ENCODE assay signal across 1 cellular context in the genomic region with DNA sequence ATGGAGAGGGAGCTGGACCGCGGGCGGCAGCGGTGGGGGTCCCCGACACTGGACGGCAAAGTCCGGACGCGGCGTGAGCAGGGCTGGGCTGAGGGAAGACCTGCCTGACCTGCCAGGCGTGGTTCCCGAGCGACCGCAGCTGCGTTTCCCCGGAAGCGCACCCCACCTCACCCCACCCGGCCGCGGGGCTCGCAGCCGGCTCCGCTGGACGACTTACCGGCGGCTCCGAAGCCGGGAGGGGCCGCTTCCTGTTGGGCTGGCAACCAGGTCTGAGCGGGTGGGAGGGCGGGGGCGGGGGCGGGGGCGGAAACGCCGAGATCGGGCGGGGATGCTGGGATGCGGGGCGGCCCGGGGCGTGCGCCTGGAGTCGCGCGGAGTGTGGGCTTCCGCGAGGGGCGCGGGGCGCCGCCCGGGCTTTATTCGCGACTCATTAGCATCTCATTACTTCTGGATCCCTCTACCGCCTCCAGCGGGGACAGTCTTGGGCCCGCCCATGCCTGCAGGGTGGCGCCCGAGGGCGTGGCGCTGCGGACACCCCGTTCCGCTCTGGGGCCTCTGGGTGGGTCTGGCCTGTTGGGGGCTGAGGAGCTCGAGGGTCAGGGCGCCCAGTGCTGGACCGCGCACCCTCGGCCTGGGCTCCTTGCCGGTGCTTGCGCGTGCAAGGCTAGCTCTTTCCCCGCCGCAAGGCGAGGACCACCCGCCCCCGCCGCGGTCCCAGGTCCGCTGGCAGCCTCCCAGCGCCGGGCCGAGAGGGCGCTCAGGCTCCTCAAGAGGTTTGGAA.
A peak's percentile ranks its signal among the peaks of the same experiment; 100 is the strongest.
TF ChIP-seq lines count a peak whose summit lies in the region.

A gene with protein sequence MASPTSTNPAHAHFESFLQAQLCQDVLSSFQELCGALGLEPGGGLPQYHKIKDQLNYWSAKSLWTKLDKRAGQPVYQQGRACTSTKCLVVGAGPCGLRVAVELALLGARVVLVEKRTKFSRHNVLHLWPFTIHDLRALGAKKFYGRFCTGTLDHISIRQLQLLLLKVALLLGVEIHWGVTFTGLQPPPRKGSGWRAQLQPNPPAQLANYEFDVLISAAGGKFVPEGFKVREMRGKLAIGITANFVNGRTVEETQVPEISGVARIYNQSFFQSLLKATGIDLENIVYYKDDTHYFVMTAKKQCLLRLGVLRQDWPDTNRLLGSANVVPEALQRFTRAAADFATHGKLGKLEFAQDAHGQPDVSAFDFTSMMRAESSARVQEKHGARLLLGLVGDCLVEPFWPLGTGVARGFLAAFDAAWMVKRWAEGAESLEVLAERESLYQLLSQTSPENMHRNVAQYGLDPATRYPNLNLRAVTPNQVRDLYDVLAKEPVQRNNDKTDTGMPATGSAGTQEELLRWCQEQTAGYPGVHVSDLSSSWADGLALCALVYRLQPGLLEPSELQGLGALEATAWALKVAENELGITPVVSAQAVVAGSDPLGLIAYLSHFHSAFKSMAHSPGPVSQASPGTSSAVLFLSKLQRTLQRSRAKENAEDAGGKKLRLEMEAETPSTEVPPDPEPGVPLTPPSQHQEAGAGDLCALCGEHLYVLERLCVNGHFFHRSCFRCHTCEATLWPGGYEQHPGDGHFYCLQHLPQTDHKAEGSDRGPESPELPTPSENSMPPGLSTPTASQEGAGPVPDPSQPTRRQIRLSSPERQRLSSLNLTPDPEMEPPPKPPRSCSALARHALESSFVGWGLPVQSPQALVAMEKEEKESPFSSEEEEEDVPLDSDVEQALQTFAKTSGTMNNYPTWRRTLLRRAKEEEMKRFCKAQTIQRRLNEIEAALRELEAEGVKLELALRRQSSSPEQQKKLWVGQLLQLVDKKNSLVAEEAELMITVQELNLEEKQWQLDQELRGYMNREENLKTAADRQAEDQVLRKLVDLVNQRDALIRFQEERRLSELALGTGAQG (minus strand): TSS at position 271 of the 781 bp plus-strand sequence. CDS start 1,576 bp downstream, outside the sequence.

TF ChIP-seq in K562, 482 proteins besides CTCF, POLR2A, EP300 and RAD21 (continued from another document):
- TF ChIP-seq, protein P1, sequence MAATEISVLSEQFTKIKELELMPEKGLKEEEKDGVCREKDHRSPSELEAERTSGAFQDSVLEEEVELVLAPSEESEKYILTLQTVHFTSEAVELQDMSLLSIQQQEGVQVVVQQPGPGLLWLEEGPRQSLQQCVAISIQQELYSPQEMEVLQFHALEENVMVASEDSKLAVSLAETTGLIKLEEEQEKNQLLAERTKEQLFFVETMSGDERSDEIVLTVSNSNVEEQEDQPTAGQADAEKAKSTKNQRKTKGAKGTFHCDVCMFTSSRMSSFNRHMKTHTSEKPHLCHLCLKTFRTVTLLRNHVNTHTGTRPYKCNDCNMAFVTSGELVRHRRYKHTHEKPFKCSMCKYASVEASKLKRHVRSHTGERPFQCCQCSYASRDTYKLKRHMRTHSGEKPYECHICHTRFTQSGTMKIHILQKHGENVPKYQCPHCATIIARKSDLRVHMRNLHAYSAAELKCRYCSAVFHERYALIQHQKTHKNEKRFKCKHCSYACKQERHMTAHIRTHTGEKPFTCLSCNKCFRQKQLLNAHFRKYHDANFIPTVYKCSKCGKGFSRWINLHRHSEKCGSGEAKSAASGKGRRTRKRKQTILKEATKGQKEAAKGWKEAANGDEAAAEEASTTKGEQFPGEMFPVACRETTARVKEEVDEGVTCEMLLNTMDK (IDR thresholded peaks at IDR 0.05; ENCODE audit: borderline replicate concordance, insufficient read depth, low read depth, low read length, poor library complexity, severe bottlenecking): no peak
- TF ChIP-seq POLR2AphosphoS2 (IDR thresholded peaks at IDR 0.05; ENCODE audit: low read length): no peak; the same call in 1 of the 2 replicates
- no peak for TF ChIP-seq ZNF133 (CRISPR knock-in tag; IDR thresholded peaks at IDR 0.05)
- TF ChIP-seq YY1 (IDR thresholded peaks at IDR 0.05; ENCODE audit: borderline replicate concordance in 1 of 3, control insufficient read depth in 1 of 3, extremely low read depth in 1 of 3, insufficient read depth in 3 of 3, insufficient read length in 1 of 3, insufficient replicate concordance in 2 of 3, low read depth in 1 of 3, low read length in 2 of 3): no peak
- TF ChIP-seq ZNF75A (CRISPR knock-in tag; IDR thresholded peaks at IDR 0.05): no peak
- TF ChIP-seq ETV1 (tag; conservative IDR thresholded peaks at IDR 0.05; ENCODE audit: low read depth): 0 out of 2 replicates have a peak, but pooled peaks have one; percentile 42
- TF ChIP-seq NR4A1 (CRISPR knock-in tag; IDR thresholded peaks at IDR 0.05): 0 out of 2 replicates have a peak, but pooled peaks have one; percentile 32
- TF ChIP-seq NR4A1 (tag; IDR thresholded peaks at IDR 0.05): no peak
- no peak for TF ChIP-seq HNRNPLL (IDR thresholded peaks at IDR 0.05; ENCODE audit: low read depth, low read length, poor library complexity, severe bottlenecking)
- peak; percentile 51 to 55 for TF ChIP-seq MAZ (CRISPR knock-in tag; conservative IDR thresholded peaks at IDR 0.05 in 1 of 2, IDR thresholded peaks at IDR 0.05 in 1 of 2)
- TF ChIP-seq, protein P2, sequence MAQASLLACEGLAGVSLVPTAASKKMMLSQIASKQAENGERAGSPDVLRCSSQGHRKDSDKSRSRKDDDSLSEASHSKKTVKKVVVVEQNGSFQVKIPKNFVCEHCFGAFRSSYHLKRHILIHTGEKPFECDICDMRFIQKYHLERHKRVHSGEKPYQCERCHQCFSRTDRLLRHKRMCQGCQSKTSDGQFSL (CRISPR knock-in tag; IDR thresholded peaks at IDR 0.05): no peak
- TF ChIP-seq, protein P2 (tag; IDR thresholded peaks at IDR 0.05): no peak
- TF ChIP-seq SMARCB1 (IDR thresholded peaks at IDR 0.05; ENCODE audit: insufficient read length, low read depth): no peak
- peak; percentile 45 to 64; a peak in 2 of 4 replicates for TF ChIP-seq SIN3A (IDR thresholded peaks at IDR 0.05; ENCODE audit: borderline replicate concordance in 2 of 2, control insufficient read depth in 1 of 2, low read depth in 2 of 2, low read length in 2 of 2)
- TF ChIP-seq NRF1 (conservative IDR thresholded peaks at IDR 0.05 in 1 of 2, IDR thresholded peaks at IDR 0.05 in 1 of 2): peak; percentile 57 to 65
- TF ChIP-seq ESRRA (IDR thresholded peaks at IDR 0.05; ENCODE audit: borderline replicate concordance, low read depth): 0 out of 2 replicates have a peak, but pooled peaks have one; percentile 38
TF ChIP-seq in K562: peak in this region for 63.
